In the genomic region with DNA sequence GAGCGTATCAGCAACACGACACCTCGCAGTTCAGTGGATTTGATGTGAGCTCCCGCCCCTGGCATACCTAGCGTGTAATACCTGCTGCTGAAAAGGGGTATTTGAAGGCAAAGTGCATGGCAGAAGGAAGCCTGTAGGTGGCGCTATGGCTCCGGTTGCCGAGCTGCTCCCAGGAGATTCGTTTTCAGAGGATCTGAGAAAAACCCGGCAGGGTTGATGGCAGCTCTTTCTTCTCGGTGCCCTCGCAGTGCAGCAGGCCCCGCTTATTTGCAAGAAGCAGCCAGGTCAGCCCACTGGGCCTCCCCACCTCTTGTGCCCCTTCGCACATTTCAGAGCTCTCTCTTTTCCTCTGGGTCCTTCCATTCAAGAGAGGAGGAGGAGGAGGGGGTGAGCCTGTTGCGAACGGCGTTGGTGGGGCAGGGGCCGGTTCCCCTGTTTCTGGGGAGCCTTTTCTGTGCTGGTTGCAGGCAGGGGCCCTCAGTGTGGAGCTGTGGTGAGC, we compare ENCODE assay signal across 8 cellular contexts.
DNase-seq lines count a peak whose midpoint lies in the region; ATAC-seq and TF ChIP-seq lines count a peak whose summit lies in the region.

No MANE protein-coding gene starts in this region.

- H3K9me3 Mint-ChIP-seq in activated T-helper 2 cell treated with anti-CD3 and anti-CD28 coated beads, Interferon-gamma antibody, Interleukin-2, Interleukin-4, amounts not matched to agents 10 μg/mL and 5 μg/mL and 100 μg/mL, durations not matched to agents 14 hours and 24 hours and 36 hours: no peaks in the 10 kb centered on the region

- H3K27me3 ChIP-seq in Panc1 (ENCODE audit: control insufficient read depth, insufficient read depth, low read length) (peaks cover 16% of the 10 kb centered on the region), testis (no peaks in the 10 kb centered on the region)

- no peak for TF ChIP-seq POLR2A in testis (IDR thresholded peaks at IDR 0.05)

- H3K4me3 Mint-ChIP-seq in activated T-helper 2 cell treated with anti-CD3 and anti-CD28 coated beads, Interferon-gamma antibody, Interleukin-2, Interleukin-4, amounts not matched to agents 10 μg/mL and 5 μg/mL and 100 μg/mL, durations not matched to agents 14 hours and 24 hours and 36 hours (ENCODE audit: low read depth): no peak overlapping the region

- intact Hi-C loops in Panc1 (cut with micrococcal nuclease; ENCODE audit: unreplicated experiment) (loop anchor here (1.0 to 10.0 kb wide), 2 partner anchors 284 to 400 kb away; no protein-coding TSS in a partner anchor), testis (cut with DNase I; ENCODE audit: low total_unique reads) (loop anchor here (10.0 kb wide), 1 partner anchor 404 kb away; no protein-coding TSS in a partner anchor)
- intact Hi-C loops in activated T-helper 2 cell treated with anti-CD3 and anti-CD28 coated beads, Interferon-gamma antibody, Interleukin-2, Interleukin-4, amounts not matched to agents 10 μg/mL and 5 μg/mL and 100 μg/mL, durations not matched to agents 14 hours and 24 hours and 36 hours (cut with micrococcal nuclease): loop anchor here (1.0 to 2.0 kb wide), 2 partner anchors 284 to 402 kb away; no protein-coding TSS in a partner anchor

- in situ Hi-C loops in Panc1 (cut with HindIII; ENCODE audit: low pct_unique_long_range_greater_than_20kb, low sequenced_read_pairs): no loop called here

- WGBS in testis, 2 donors: 6 to 11% methylated on average over 9 to 18 of the region's 18 CpGs

- no peak for DNase-seq in GM12864 (ENCODE audit: low read depth)
- peak; percentile 45 for DNase-seq in LHCN-M2 (ENCODE audit: low read depth)
- DNase-seq in Panc1 (ENCODE audit: low read depth, low spot score): peak; percentile 41
- DNase-seq in activated T-helper 2 cell treated with anti-CD3 and anti-CD28 coated beads, Interferon-gamma antibody, Interleukin-2, Interleukin-4, amounts not matched to agents 10 μg/mL and 5 μg/mL and 100 μg/mL, durations not matched to agents 14 hours and 24 hours and 36 hours (ENCODE audit: low spot score): peak; percentile 39
- DNase-seq in foreskin fibroblast: peak; percentile 50 to 78
- peak; percentile 67 for DNase-seq in occipital lobe (lab: John Stamatoyannopoulos, UW)
- peak; percentile 82 for DNase-seq in testis

- ATAC-seq in Panc1: peak; percentile 88
- ATAC-seq in GM21390 (IDR thresholded peaks at IDR 0.05; ENCODE audit: unreplicated experiment): no peak

- no TSS peak for BruUV-seq in Panc1 (replicated peaks; lab: Mats Ljungman, UMichigan)

- peaks cover 8% of the 10 kb centered on the region for H3K4me1 Mint-ChIP-seq in activated T-helper 2 cell treated with anti-CD3 and anti-CD28 coated beads, Interferon-gamma antibody, Interleukin-2, Interleukin-4, amounts not matched to agents 10 μg/mL and 5 μg/mL and 100 μg/mL, durations not matched to agents 14 hours and 24 hours and 36 hours (ENCODE audit: low read depth)

- no peaks in the 10 kb centered on the region for H3K36me3 ChIP-seq in Panc1 (ENCODE audit: control insufficient read depth, insufficient read depth, low read length)
- H3K36me3 ChIP-seq in testis (ENCODE audit: low read depth, missing control alignments): no peaks in the 10 kb centered on the region

- TF ChIP-seq CTCF in GM12864 (IDR thresholded peaks at IDR 0.05; ENCODE audit: low read depth, low read length, missing control alignments) (peak; percentile 96), Panc1 (IDR thresholded peaks at IDR 0.05) (peak; percentile 96), foreskin fibroblast (IDR thresholded peaks at IDR 0.05; ENCODE audit: low read depth, low read length) (peak; percentile 96), testis (IDR thresholded peaks at IDR 0.05) (peak; percentile 59 to 95 (median 82))

- CTCF ChIA-PET in Panc1 (lab: Charles Lee): interaction anchor here (0.5 to 2.7 kb wide), 10 partner anchors 8 to 1014 kb away, joined by 3 to 27 read pairs (median 4); no protein-coding TSS in a partner anchor

- H3K36me3 Mint-ChIP-seq in activated T-helper 2 cell treated with anti-CD3 and anti-CD28 coated beads, Interferon-gamma antibody, Interleukin-2, Interleukin-4, amounts not matched to agents 10 μg/mL and 5 μg/mL and 100 μg/mL, durations not matched to agents 14 hours and 24 hours and 36 hours (ENCODE audit: low read depth): no peaks in the 10 kb centered on the region

- POLR2A ChIA-PET in Panc1 (lab: Charles Lee): interaction anchor here (0.7 kb wide), 1 partner anchor 284 kb away, joined by 7 read pairs; no protein-coding TSS in a partner anchor

- H3K9me3 ChIP-seq in Panc1 (ENCODE audit: control insufficient read depth, insufficient read depth, low read depth, low read length): no peaks in the 10 kb centered on the region
- no peaks in the 10 kb centered on the region for H3K9me3 ChIP-seq in testis

- peaks cover 4% of the 10 kb centered on the region; the same call in 1 of the 2 replicates for H3K4me1 ChIP-seq in Panc1 (ENCODE audit: control insufficient read depth, insufficient read depth, low read length)
- peaks cover 6% of the 10 kb centered on the region for H3K4me1 ChIP-seq in testis

- no peak overlapping the region for H3K27ac Mint-ChIP-seq in activated T-helper 2 cell treated with anti-CD3 and anti-CD28 coated beads, Interferon-gamma antibody, Interleukin-2, Interleukin-4, amounts not matched to agents 10 μg/mL and 5 μg/mL and 100 μg/mL, durations not matched to agents 14 hours and 24 hours and 36 hours

- H3K27ac ChIP-seq in Panc1 (ENCODE audit: low read length): no peak overlapping the region
- H3K27ac ChIP-seq in testis: no peak overlapping the region

- H3K27me3 Mint-ChIP-seq in activated T-helper 2 cell treated with anti-CD3 and anti-CD28 coated beads, Interferon-gamma antibody, Interleukin-2, Interleukin-4, amounts not matched to agents 10 μg/mL and 5 μg/mL and 100 μg/mL, durations not matched to agents 14 hours and 24 hours and 36 hours (ENCODE audit: low read depth): peaks cover 19% of the 10 kb centered on the region

- H3K4me3 ChIP-seq in GM12864 (ENCODE audit: low read depth, low read length): no peak overlapping the region
- no peak overlapping the region for H3K4me3 ChIP-seq in Panc1 (ENCODE audit: low read depth in 2 of 2, low read length in 2 of 2)
- H3K4me3 ChIP-seq in foreskin fibroblast (ENCODE audit: low read depth in 1 of 2, low read length in 2 of 2): no peak overlapping the region
- H3K4me3 ChIP-seq in testis: peak overlapping the region; percentile 6 to 31

Comparison
In these comparisons a context has a peak if more than half of its experiments do, and no peak if none do; other contexts are left out.
1. H3K4me3 ChIP-seq: peak in testis (2 of 2); none in GM12864 (single experiment), Panc1 (0 of 2) and foreskin fibroblast (0 of 2).
2. Peak in every context shown above with its lines, with median percentiles within 50 percentile points of each other: CTCF ChIP-seq.